Comparison of ENCODE assay signal across 24 cellular contexts in genomic region chr1:87436534-87436933, GRCh38.
A peak's percentile ranks its signal among the peaks of the same experiment; 100 is the strongest.
DNase-seq lines count a peak whose midpoint lies in the region; ATAC-seq, FAIRE-seq and TF ChIP-seq lines count a peak whose summit lies in the region.
"Had no signal": no experiment of that assay in that cellular context is flagged by ENCODE, and none has a peak within 500 bp of the region (broad histone marks: within the 10 kb centered on the region; RNA-seq: fewer than 3 reads in every experiment).

No MANE protein-coding gene starts in this region.

- ATAC-seq in left ventricle myocardium superior (peak; percentile 74), GM18867 (IDR thresholded peaks at IDR 0.05; ENCODE audit: unreplicated experiment) (no peak), GM21423 (IDR thresholded peaks at IDR 0.05; ENCODE audit: unreplicated experiment) (no peak)
- ATAC-seq: activated CD8-positive, alpha-beta memory T cell treated with anti-CD3 and anti-CD28 coated beads, Interleukin-2, amount 10 ng/mL, durations not matched to agents 7 days and 5 days; mucosa of descending colon had no signal

- no peak overlapping the region for H3K4me3 Mint-ChIP-seq in progenitor cell of endocrine pancreas (ENCODE audit: low read depth)
- H3K4me3 Mint-ChIP-seq: activated CD8-positive, alpha-beta memory T cell treated with anti-CD3 and anti-CD28 coated beads, Interleukin-2, amount 10 ng/mL, durations not matched to agents 7 days and 5 days; activated naive CD8-positive, alpha-beta T cell treated with anti-CD3 and anti-CD28 coated beads, Interleukin-2, amount 50 U/mL, for 24 hours; dendritic cell treated with granulocyte-macrophage colony-stimulating factor and Interleukin-4, amounts not matched to agents 40 ng/mL and 50 ng/mL, for 4 days had no signal

- no peak overlapping the region for H4K5ac ChIP-seq in H1 (ENCODE audit: insufficient read length, low read depth, low read length)

- H3K56ac ChIP-seq in H1 (replicated peaks; ENCODE audit: insufficient read length, low read depth, low read length), result no peak overlapping the region

- DNase-seq in ELF-1 (ENCODE audit: low read depth, low spot score), result peak; percentile 66
- DNase-seq in H1 (ENCODE audit: low read depth in 1 of 2, low spot score in 2 of 2), result no peak
- DNase-seq in left ventricle myocardium superior, result peak; percentile 55
- DNase-seq in prostate gland (ENCODE audit: low spot score), result peak; percentile 14
- DNase-seq in progenitor cell of endocrine pancreas (ENCODE audit: low spot score, unreplicated experiment), result no peak
- no peak for DNase-seq in DMS114 treated with DMSO at 0.1 percent for 48 hours (lab: John Stamatoyannopoulos, UW; ENCODE audit: unreplicated experiment)
- DNase-seq: ACHN; activated CD4-positive, alpha-beta T cell treated with anti-CD3 and anti-CD28 coated beads for 4 hours; activated CD8-positive, alpha-beta memory T cell treated with anti-CD3 and anti-CD28 coated beads, Interleukin-2, amount 10 ng/mL, durations not matched to agents 7 days and 5 days; activated naive CD8-positive, alpha-beta T cell treated with anti-CD3 and anti-CD28 coated beads, Interleukin-2, amount 50 U/mL, for 24 hours; DMS 273 treated with DMSO at 0.1 percent for 48 hours; GDM1; mucosa of descending colon; NCI-H1105 treated with DMSO at 0.1 percent for 48 hours; NCI-H2171 treated with DMSO at 0.1 percent for 48 hours; NCI-H69; SHP77 treated with DMSO at 0.1 percent for 48 hours; stimulated activated CD4-positive, alpha-beta T cell treated with anti-CD3 and anti-CD28 coated beads, Interleukin-12 subunit alpha, Interleukin-12 subunit beta, amount 100 ng/mL, for 4 hours had no signal

- H3K23me2 ChIP-seq in H1 (ENCODE audit: low read depth, low read length), result no peaks in the 10 kb centered on the region

- TF ChIP-seq CTCF in H1 (IDR thresholded peaks at IDR 0.05; ENCODE audit: control extremely low read depth in 1 of 3, insufficient read depth in 1 of 3, low read depth in 1 of 3, low read length in 3 of 3) (no peak), prostate gland (IDR thresholded peaks at IDR 0.05) (no peak), progenitor cell of endocrine pancreas (IDR thresholded peaks at IDR 0.05; ENCODE audit: unreplicated experiment) (no peak)

- H3K4me1 Mint-ChIP-seq in progenitor cell of endocrine pancreas (ENCODE audit: low read depth), result no peaks in the 10 kb centered on the region

- H3K23ac ChIP-seq in H1 (ENCODE audit: insufficient read length), result no peak overlapping the region

- H4K20me1 ChIP-seq in H1 (replicated peaks in 1 of 2; ENCODE audit: control insufficient read depth in 1 of 2, insufficient read depth in 2 of 2, low read length in 2 of 2), result no peaks in the 10 kb centered on the region
- H4K20me1 ChIP-seq: BLaER1 treated with 17β-estradiol and CSF1 and Interleukin-3, amounts not matched to agents 10 nM and 100 nM had no signal

- H2BK120ac ChIP-seq in H1 (replicated peaks; ENCODE audit: low read depth, low read length), result no peak overlapping the region

- 85% methylated on average over 4 of the region's 4 CpGs; no CpG with 5 or more reads in 1 of the 2 experiments for WGBS in H1 (ENCODE audit: extremely low coverage in 1 of 2, insufficient coverage in 1 of 2, insufficient read length in 1 of 2, insufficient replicate concordance in 2 of 2, low coverage in 1 of 2, low lambda C conversion rate in 2 of 2, missing lambda C conversion rate in 1 of 2), 2 experiments
- 30% methylated on average over 4 of the region's 4 CpGs for WGBS in prostate gland

- H3K4ac ChIP-seq in H1 (replicated peaks; ENCODE audit: insufficient read length, low read depth, low read length), result no peak overlapping the region

- no peaks in the 10 kb centered on the region for H3K27me3 ChIP-seq in H1 (replicated peaks in 1 of 4; ENCODE audit: control insufficient read depth in 3 of 4, extremely low read depth in 1 of 4, insufficient read depth in 3 of 4, low read length in 3 of 4)
- no peaks in the 10 kb centered on the region for H3K27me3 ChIP-seq in prostate gland (replicated peaks; ENCODE audit: insufficient read depth)
- H3K27me3 ChIP-seq: BLaER1 treated with 17β-estradiol and CSF1 and Interleukin-3, amounts not matched to agents 10 nM and 100 nM had no signal

- H4K91ac ChIP-seq in H1 (replicated peaks; ENCODE audit: insufficient read length, low read length), result no peak overlapping the region

- POLR2A ChIA-PET in H1 (lab: Charles Lee; ENCODE audit: partially characterized antibody), result no interaction called here

- H3K79me1 ChIP-seq in H1 (ENCODE audit: low read depth, low read length), result no peaks in the 10 kb centered on the region

- no peak overlapping the region for H3K14ac ChIP-seq in H1 (ENCODE audit: insufficient read length)

- H3K4me3 ChIP-seq in H1 (ENCODE audit: extremely low read depth in 1 of 4, insufficient read depth in 2 of 4, low read depth in 3 of 4, low read length in 4 of 4) (no peak overlapping the region), prostate gland (no peak overlapping the region)
- H3K4me3 ChIP-seq: BLaER1 treated with 17β-estradiol and CSF1 and Interleukin-3, amounts not matched to agents 10 nM and 100 nM; mucosa of descending colon had no signal

- peaks cover 0 to 9% (median 2%) of the 10 kb centered on the region in 4 experiments; a peak in 3 of 7 replicates for H3K4me1 ChIP-seq in H1 (replicated peaks in 1 of 4; ENCODE audit: control insufficient read depth in 3 of 4, insufficient read depth in 4 of 4, low read length in 3 of 4)
- H3K4me1 ChIP-seq in prostate gland (replicated peaks), result no peaks in the 10 kb centered on the region

- no peaks in the 10 kb centered on the region for H3K27me3 Mint-ChIP-seq in progenitor cell of endocrine pancreas
- H3K27me3 Mint-ChIP-seq: dendritic cell treated with granulocyte-macrophage colony-stimulating factor and Interleukin-4, amounts not matched to agents 40 ng/mL and 50 ng/mL, for 4 days had no signal

- no peak overlapping the region for H2BK5ac ChIP-seq in H1 (ENCODE audit: low read depth, low read length)

- H3K79me2 ChIP-seq in H1 (ENCODE audit: control insufficient read depth in 1 of 2, insufficient read depth in 2 of 2, low read length in 2 of 2), result no peaks in the 10 kb centered on the region

- H2BK12ac ChIP-seq in H1 (ENCODE audit: low read depth, low read length), result no peak overlapping the region

- no peak overlapping the region for H3K27ac Mint-ChIP-seq in progenitor cell of endocrine pancreas
- H3K27ac Mint-ChIP-seq: activated CD8-positive, alpha-beta memory T cell treated with anti-CD3 and anti-CD28 coated beads, Interleukin-2, amount 10 ng/mL, durations not matched to agents 7 days and 5 days; activated naive CD8-positive, alpha-beta T cell treated with anti-CD3 and anti-CD28 coated beads, Interleukin-2, amount 50 U/mL, for 24 hours; dendritic cell treated with granulocyte-macrophage colony-stimulating factor and Interleukin-4, amounts not matched to agents 40 ng/mL and 50 ng/mL, for 4 days had no signal

- H3K9ac ChIP-seq in H1 (replicated peaks in 1 of 4; ENCODE audit: extremely low read depth in 1 of 4, low read depth in 3 of 4, low read length in 3 of 4), result no peak overlapping the region
- H3K9ac ChIP-seq: BLaER1 treated with 17β-estradiol and CSF1 and Interleukin-3, amounts not matched to agents 10 nM and 100 nM had no signal

- no peak for FAIRE-seq in H1 (lab: Jason Lieb, UNC)
- FAIRE-seq: urothelium cell line had no signal

- TF ChIP-seq POLR2A in H1 (IDR thresholded peaks at IDR 0.05; ENCODE audit: control extremely low read depth in 1 of 2, low read depth in 2 of 2, low read length in 2 of 2) (no peak), prostate gland (IDR thresholded peaks at IDR 0.05) (no peak)

- H4K8ac ChIP-seq in H1 (ENCODE audit: extremely low read depth, insufficient read depth, low read length), result no peak overlapping the region

- H2BK20ac ChIP-seq in H1 (ENCODE audit: low read length), result no peak overlapping the region

- H3K27ac ChIP-seq in H1 (ENCODE audit: low read depth, low read length) (no peak overlapping the region), prostate gland (no peak overlapping the region)
- H3K27ac ChIP-seq: BLaER1 treated with 17β-estradiol and CSF1 and Interleukin-3, amounts not matched to agents 10 nM and 100 nM; HL-60 had no signal

- no peak overlapping the region for H2BK15ac ChIP-seq in H1 (ENCODE audit: low read length)

- no peak for TF ChIP-seq EP300 in H1 (IDR thresholded peaks at IDR 0.05; ENCODE audit: borderline replicate concordance in 1 of 2, low read depth in 2 of 2, low read length in 2 of 2)

- TF ChIP-seq RAD21 in H1 (IDR thresholded peaks at IDR 0.05 in 1 of 2, conservative IDR thresholded peaks at IDR 0.05 in 1 of 2; ENCODE audit: low read depth in 2 of 2, low read length in 2 of 2), result no peak

- H3K9me3 ChIP-seq in H1 (ENCODE audit: insufficient read depth in 2 of 2, low read depth in 1 of 2, low read length in 1 of 2), result no peaks in the 10 kb centered on the region
- no peaks in the 10 kb centered on the region for H3K9me3 ChIP-seq in prostate gland
- H3K9me3 ChIP-seq: mucosa of descending colon had no signal

- H2AFZ ChIP-seq in H1 (ENCODE audit: low read length), result peak overlapping the region; percentile 41; the same call in 1 of the 2 replicates

- H3K4me2 ChIP-seq in H1 (ENCODE audit: insufficient read depth in 1 of 2, low read depth in 2 of 2, low read length in 2 of 2), result no peak overlapping the region
- H3K4me2 ChIP-seq: BLaER1 treated with 17β-estradiol and CSF1 and Interleukin-3, amounts not matched to agents 10 nM and 100 nM had no signal

- H2AK5ac ChIP-seq in H1 (ENCODE audit: low read depth, low read length), result no peak overlapping the region

- H3K36me3 ChIP-seq in H1 (ENCODE audit: control insufficient read depth in 2 of 4, insufficient read depth in 4 of 4, low read length in 3 of 4) (no peaks in the 10 kb centered on the region), prostate gland (no peaks in the 10 kb centered on the region)
- H3K36me3 ChIP-seq: BLaER1 treated with 17β-estradiol and CSF1 and Interleukin-3, amounts not matched to agents 10 nM and 100 nM had no signal

- H3K36me3 Mint-ChIP-seq in progenitor cell of endocrine pancreas (ENCODE audit: insufficient read depth), result no peaks in the 10 kb centered on the region
- H3K36me3 Mint-ChIP-seq: activated CD8-positive, alpha-beta memory T cell treated with anti-CD3 and anti-CD28 coated beads, Interleukin-2, amount 10 ng/mL, durations not matched to agents 7 days and 5 days had no signal

- no peak overlapping the region for H3K18ac ChIP-seq in H1 (ENCODE audit: extremely low read depth, low read length)

- CTCF ChIA-PET in H1 (lab: Charles Lee; ENCODE audit: partially characterized antibody), result no interaction called here

- H3K9me3 Mint-ChIP-seq in progenitor cell of endocrine pancreas (ENCODE audit: low read depth), result no peaks in the 10 kb centered on the region
- H3K9me3 Mint-ChIP-seq: activated naive CD8-positive, alpha-beta T cell treated with anti-CD3 and anti-CD28 coated beads, Interleukin-2, amount 50 U/mL, for 24 hours; dendritic cell treated with granulocyte-macrophage colony-stimulating factor and Interleukin-4, amounts not matched to agents 40 ng/mL and 50 ng/mL, for 4 days had no signal

- intact Hi-C loops in left ventricle myocardium superior (cut with micrococcal nuclease) (no loop called here), prostate gland (cut with DNase I) (no loop called here)

TF ChIP-seq in H1, 55 proteins besides CTCF, POLR2A, EP300 and RAD21 (continues in another document):
- TF ChIP-seq YY1 (IDR thresholded peaks at IDR 0.05; ENCODE audit: low read depth, low read length) (no peak), NANOG (IDR thresholded peaks at IDR 0.05; ENCODE audit: insufficient read depth, low read depth, low read length, poor library complexity, severe bottlenecking) (no peak)

Comparison
In these comparisons a context has a peak if more than half of its experiments do, and no peak if none do; other contexts are left out.
1. DNase-seq: peak in ELF-1 (single experiment), left ventricle myocardium superior (single experiment) and prostate gland (single experiment); none in H1 (0 of 2), progenitor cell of endocrine pancreas (single experiment) and DMS114 treated with DMSO at 0.1 percent for 48 hours (single experiment).